ENCODE assay signal across 38 cellular contexts in genomic region chr4:24992968-24993367, GRCh38. TPM values are rescaled to one million over a fixed set of nuclear protein-coding genes. Genes with fewer than 3 reads are reported as not detected.
"Had no signal": no experiment of that assay in that cellular context is flagged by ENCODE, and none has a peak within 500 bp of the region (broad histone marks: within the 10 kb centered on the region; RNA-seq: fewer than 3 reads in every experiment).

No MANE protein-coding gene starts in this region.

- H3K9me3 ChIP-seq: adrenal gland, body of pancreas had no signal

- H3K4me1 Mint-ChIP-seq: activated naive CD4-positive, alpha-beta T cell treated with anti-CD3 and anti-CD28 coated beads, Interleukin-2, amount 10 ng/mL, durations not matched to agents 7 days and 5 days; activated naive CD4-positive, alpha-beta T cell treated with anti-CD3 and anti-CD28 coated beads, Interleukin-2, amount 50 U/mL, for 24 hours; activated naive CD8-positive, alpha-beta T cell treated with anti-CD3 and anti-CD28 coated beads for 36 hours; activated naive CD8-positive, alpha-beta T cell treated with anti-CD3 and anti-CD28 coated beads, Interleukin-2, amount 10 ng/mL, durations not matched to agents 7 days and 5 days; activated naive CD8-positive, alpha-beta T cell treated with anti-CD3 and anti-CD28 coated beads, Interleukin-2, amount 50 U/mL, for 24 hours; activated T-helper 17 cell treated with anti-CD3 and anti-CD28 coated beads, Interleukin-2, amount 50 U/mL, for 72 hours; brain; central memory CD8-positive, alpha-beta T cell had no signal

- H3K4me3 Mint-ChIP-seq: activated naive CD4-positive, alpha-beta T cell treated with anti-CD3 and anti-CD28 coated beads, Interleukin-2, amount 10 ng/mL, durations not matched to agents 7 days and 5 days; activated naive CD4-positive, alpha-beta T cell treated with anti-CD3 and anti-CD28 coated beads, Interleukin-2, amount 50 U/mL, for 24 hours; activated naive CD8-positive, alpha-beta T cell; activated naive CD8-positive, alpha-beta T cell treated with anti-CD3 and anti-CD28 coated beads for 36 hours; activated naive CD8-positive, alpha-beta T cell treated with anti-CD3 and anti-CD28 coated beads, Interleukin-2, amount 10 ng/mL, durations not matched to agents 7 days and 5 days; activated naive CD8-positive, alpha-beta T cell treated with anti-CD3 and anti-CD28 coated beads, Interleukin-2, amount 50 U/mL, for 24 hours; activated T-cell treated with anti-CD3 and anti-CD28 coated beads, Interleukin-2, amount 50 U/mL, for 24 hours; activated T-cell treated with anti-CD3 and anti-CD28 coated beads, Interleukin-2, amount 50 U/mL, for 4 hours; activated T-cell treated with anti-CD3 and anti-CD28 coated beads, Interleukin-2, amount 50 U/mL, for 72 hours; activated T-helper 1 cell treated with anti-CD3 and anti-CD28 coated beads, Interleukin-12 subunit alpha, Interleukin-12 subunit beta, Interleukin-2, Interleukin-4 antibody, amounts not matched to agents 30 ng/mL and 10 ng/mL and 1 ng/mL, durations not matched to agents 14 hours and 24 hours and 36 hours; activated T-helper 17 cell treated with anti-CD3 and anti-CD28 coated beads, Interleukin-2, amount 50 U/mL, for 72 hours; central memory CD8-positive, alpha-beta T cell had no signal

- ATAC-seq: activated naive CD4-positive, alpha-beta T cell treated with anti-CD3 and anti-CD28 coated beads, Interleukin-2, amount 50 U/mL, for 72 hours; activated naive CD8-positive, alpha-beta T cell treated with anti-CD3 and anti-CD28 coated beads, Interleukin-2, amount 50 U/mL, for 24 hours; activated T-cell treated with anti-CD3 and anti-CD28 coated beads, Interleukin-2, amount 50 U/mL, for 4 hours; activated T-cell treated with anti-CD3 and anti-CD28 coated beads, Interleukin-2, amount 50 U/mL, for 72 hours; activated T-helper 17 cell treated with anti-CD3 and anti-CD28 coated beads, Interleukin-2, amount 50 U/mL, for 72 hours; body of pancreas had no signal

- H3K4me1 ChIP-seq: adrenal gland, ascending aorta, body of pancreas, breast epithelium had no signal

- FAIRE-seq: bronchial epithelial cell had no signal

- H3K4me3 ChIP-seq: adrenal gland, ascending aorta, body of pancreas, breast epithelium, cardiac muscle cell had no signal

- DNase-seq: activated effector memory CD4-positive, alpha-beta T cell treated with anti-CD3 and anti-CD28 coated beads, Interleukin-2, amount 50 U/mL, for 16 hours; activated effector memory CD4-positive, alpha-beta T cell treated with Interleukin-2 at 50 U/mL for 16 hours; activated gamma-delta T cell; activated gamma-delta T cell treated with Interleukin-2 at 50 U/mL for 16 hours; activated naive CD4-positive, alpha-beta T cell; activated naive CD4-positive, alpha-beta T cell treated with anti-CD3 and anti-CD28 coated beads, Interleukin-2, amount 10 ng/mL, durations not matched to agents 7 days and 5 days; activated naive CD4-positive, alpha-beta T cell treated with anti-CD3 and anti-CD28 coated beads, Interleukin-2, amount 50 U/mL, for 16 hours; activated naive CD4-positive, alpha-beta T cell treated with Interleukin-2 at 50 U/mL for 16 hours; activated naive CD8-positive, alpha-beta T cell treated with anti-CD3 and anti-CD28 coated beads for 36 hours; activated naive CD8-positive, alpha-beta T cell treated with anti-CD3 and anti-CD28 coated beads, Interleukin-2, amount 10 ng/mL, durations not matched to agents 7 days and 5 days; activated naive CD8-positive, alpha-beta T cell treated with anti-CD3 and anti-CD28 coated beads, Interleukin-2, amount 50 U/mL, for 24 hours; activated T-cell treated with anti-CD3 and anti-CD28 coated beads, Interleukin-2, amount 50 U/mL, for 1 hour; activated T-cell treated with anti-CD3 and anti-CD28 coated beads, Interleukin-2, amount 50 U/mL, for 24 hours; activated T-cell treated with anti-CD3 and anti-CD28 coated beads, Interleukin-2, amount 50 U/mL, for 4 hours; activated T-cell treated with anti-CD3 and anti-CD28 coated beads, Interleukin-2, amount 50 U/mL, for 48 hours; activated T-cell treated with anti-CD3 and anti-CD28 coated beads, Interleukin-2, amount 50 U/mL, for 72 hours; adrenal gland; amniotic stem cell; amygdala; anterior cingulate cortex; aorta; body of pancreas; brain microvascular endothelial cell; caudate nucleus; central memory CD4-positive, alpha-beta T cell; cerebellar nuclear complex had no signal

- H3K36me3 Mint-ChIP-seq: activated naive CD4-positive, alpha-beta T cell treated with anti-CD3 and anti-CD28 coated beads, Interleukin-2, amount 10 ng/mL, durations not matched to agents 7 days and 5 days; activated naive CD4-positive, alpha-beta T cell treated with anti-CD3 and anti-CD28 coated beads, Interleukin-2, amount 50 U/mL, for 24 hours; activated naive CD4-positive, alpha-beta T cell treated with anti-CD3 and anti-CD28 coated beads, Interleukin-2, amount 50 U/mL, for 72 hours; activated naive CD8-positive, alpha-beta T cell; activated naive CD8-positive, alpha-beta T cell treated with anti-CD3 and anti-CD28 coated beads for 36 hours; activated naive CD8-positive, alpha-beta T cell treated with anti-CD3 and anti-CD28 coated beads, Interleukin-2, amount 10 ng/mL, durations not matched to agents 7 days and 5 days; brain had no signal

- H3K27me3 Mint-ChIP-seq: activated naive CD4-positive, alpha-beta T cell treated with anti-CD3 and anti-CD28 coated beads, Interleukin-2, amount 50 U/mL, for 24 hours; activated naive CD8-positive, alpha-beta T cell; activated naive CD8-positive, alpha-beta T cell treated with anti-CD3 and anti-CD28 coated beads for 36 hours; brain had no signal

- H3K9me3 Mint-ChIP-seq: activated naive CD4-positive, alpha-beta T cell treated with anti-CD3 and anti-CD28 coated beads, Interleukin-2, amount 10 ng/mL, durations not matched to agents 7 days and 5 days; activated naive CD4-positive, alpha-beta T cell treated with anti-CD3 and anti-CD28 coated beads, Interleukin-2, amount 50 U/mL, for 24 hours; activated naive CD4-positive, alpha-beta T cell treated with anti-CD3 and anti-CD28 coated beads, Interleukin-2, amount 50 U/mL, for 72 hours; activated naive CD8-positive, alpha-beta T cell treated with anti-CD3 and anti-CD28 coated beads for 36 hours; activated naive CD8-positive, alpha-beta T cell treated with anti-CD3 and anti-CD28 coated beads, Interleukin-2, amount 10 ng/mL, durations not matched to agents 7 days and 5 days; activated T-cell treated with anti-CD3 and anti-CD28 coated beads, Interleukin-2, amount 50 U/mL, for 24 hours; activated T-cell treated with anti-CD3 and anti-CD28 coated beads, Interleukin-2, amount 50 U/mL, for 72 hours; activated T-helper 1 cell treated with anti-CD3 and anti-CD28 coated beads, Interleukin-12 subunit alpha, Interleukin-12 subunit beta, Interleukin-2, Interleukin-4 antibody, amounts not matched to agents 30 ng/mL and 10 ng/mL and 1 ng/mL, durations not matched to agents 14 hours and 24 hours and 36 hours; activated T-helper 2 cell treated with anti-CD3 and anti-CD28 coated beads, Interferon-gamma antibody, Interleukin-2, Interleukin-4, amounts not matched to agents 10 μg/mL and 5 μg/mL and 100 μg/mL, durations not matched to agents 14 hours and 24 hours and 36 hours had no signal

- H3K27ac ChIP-seq: adrenal gland, ascending aorta, body of pancreas, brain microvascular endothelial cell, breast epithelium, cardiac muscle cell had no signal

- H3K27me3 ChIP-seq: adrenal gland, ascending aorta, body of pancreas, brain microvascular endothelial cell, breast epithelium, cardiac muscle cell had no signal

- H3K27ac Mint-ChIP-seq: activated naive CD4-positive, alpha-beta T cell treated with anti-CD3 and anti-CD28 coated beads, Interleukin-2, amount 10 ng/mL, durations not matched to agents 7 days and 5 days; activated naive CD4-positive, alpha-beta T cell treated with anti-CD3 and anti-CD28 coated beads, Interleukin-2, amount 50 U/mL, for 24 hours; activated naive CD8-positive, alpha-beta T cell; activated naive CD8-positive, alpha-beta T cell treated with anti-CD3 and anti-CD28 coated beads for 36 hours; activated naive CD8-positive, alpha-beta T cell treated with anti-CD3 and anti-CD28 coated beads, Interleukin-2, amount 10 ng/mL, durations not matched to agents 7 days and 5 days; activated naive CD8-positive, alpha-beta T cell treated with anti-CD3 and anti-CD28 coated beads, Interleukin-2, amount 50 U/mL, for 24 hours; activated T-cell treated with anti-CD3 and anti-CD28 coated beads, Interleukin-2, amount 50 U/mL, for 24 hours; activated T-cell treated with anti-CD3 and anti-CD28 coated beads, Interleukin-2, amount 50 U/mL, for 72 hours; activated T-helper 1 cell treated with anti-CD3 and anti-CD28 coated beads, Interleukin-12 subunit alpha, Interleukin-12 subunit beta, Interleukin-2, Interleukin-4 antibody, amounts not matched to agents 30 ng/mL and 10 ng/mL and 1 ng/mL, durations not matched to agents 14 hours and 24 hours and 36 hours; activated T-helper 17 cell treated with anti-CD3 and anti-CD28 coated beads, Interleukin-2, amount 50 U/mL, for 72 hours; activated T-helper 2 cell treated with anti-CD3 and anti-CD28 coated beads, Interferon-gamma antibody, Interleukin-2, Interleukin-4, amounts not matched to agents 10 μg/mL and 5 μg/mL and 100 μg/mL, durations not matched to agents 14 hours and 24 hours and 36 hours had no signal

- H3K36me3 ChIP-seq: adrenal gland, ascending aorta, brain microvascular endothelial cell, breast epithelium, cardiac muscle cell had no signal

RNA-seq across cellular contexts. Expression of gene LGI2, which starts 37.8 kb away (rescaled TPM):
- total RNA-seq: activated naive CD4-positive, alpha-beta T cell treated with anti-CD3 and anti-CD28 coated beads, Interleukin-2, amount 50 U/mL, for 72 hours; activated naive CD8-positive, alpha-beta T cell treated with anti-CD3 and anti-CD28 coated beads for 36 hours; activated naive CD8-positive, alpha-beta T cell treated with anti-CD3 and anti-CD28 coated beads, Interleukin-2, amount 10 ng/mL, durations not matched to agents 7 days and 5 days; activated T-cell treated with anti-CD3 and anti-CD28 coated beads, Interleukin-2, amount 50 U/mL, for 4 hours; activated T-cell treated with anti-CD3 and anti-CD28 coated beads, Interleukin-2, amount 50 U/mL, for 72 hours; activated T-helper 1 cell treated with anti-CD3 and anti-CD28 coated beads, Interleukin-12 subunit alpha, Interleukin-12 subunit beta, Interleukin-2, Interleukin-4 antibody, amounts not matched to agents 30 ng/mL and 10 ng/mL and 1 ng/mL, durations not matched to agents 14 hours and 24 hours and 36 hours; activated T-helper 17 cell treated with anti-CD3 and anti-CD28 coated beads, Interleukin-2, amount 50 U/mL, for 72 hours; activated T-helper 2 cell treated with anti-CD3 and anti-CD28 coated beads, Interferon-gamma antibody, Interleukin-2, Interleukin-4, amounts not matched to agents 10 μg/mL and 5 μg/mL and 100 μg/mL, durations not matched to agents 14 hours and 24 hours and 36 hours; bronchial epithelial cell had no signal
